Comparison of ENCODE assay signal across 1 cellular context in the genomic region with DNA sequence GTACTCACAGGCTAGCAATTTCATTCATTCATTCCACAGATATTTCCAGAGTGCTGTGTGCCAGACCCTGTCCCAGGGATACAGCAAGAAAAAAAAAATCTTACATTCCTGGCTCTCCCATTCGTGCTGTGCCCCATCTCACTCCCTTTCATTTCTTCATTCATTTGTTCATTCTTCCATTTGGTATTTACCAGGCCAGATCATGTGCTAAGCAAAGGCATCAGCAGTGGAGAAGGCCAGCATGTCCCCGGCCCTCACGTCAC.
TF ChIP-seq lines count a peak whose summit lies in the region.

No MANE protein-coding gene starts in this region.

TF ChIP-seq in IMR-90, 13 proteins besides CTCF, POLR2A, EP300 and RAD21:
- TF ChIP-seq CHD1 (IDR thresholded peaks at IDR 0.05; ENCODE audit: low read depth, low read length): no peak
- TF ChIP-seq BHLHE40 (IDR thresholded peaks at IDR 0.05; ENCODE audit: low read depth, low read length): no peak
- TF ChIP-seq MAFK (IDR thresholded peaks at IDR 0.05; ENCODE audit: low read depth, low read length): no peak
- no peak for TF ChIP-seq MAZ (IDR thresholded peaks at IDR 0.05; ENCODE audit: borderline replicate concordance, low read depth, low read length)
- no peak for TF ChIP-seq NFE2L2 (IDR thresholded peaks at IDR 0.05; ENCODE audit: low read depth, low read length)
- no peak for TF ChIP-seq RCOR1 (IDR thresholded peaks at IDR 0.05; ENCODE audit: insufficient replicate concordance, low read length)
- no peak for TF ChIP-seq CEBPB (IDR thresholded peaks at IDR 0.05; ENCODE audit: low read depth, low read length)
- no peak for TF ChIP-seq FOS (IDR thresholded peaks at IDR 0.05; ENCODE audit: low read depth, low read length)
- TF ChIP-seq, protein P1, sequence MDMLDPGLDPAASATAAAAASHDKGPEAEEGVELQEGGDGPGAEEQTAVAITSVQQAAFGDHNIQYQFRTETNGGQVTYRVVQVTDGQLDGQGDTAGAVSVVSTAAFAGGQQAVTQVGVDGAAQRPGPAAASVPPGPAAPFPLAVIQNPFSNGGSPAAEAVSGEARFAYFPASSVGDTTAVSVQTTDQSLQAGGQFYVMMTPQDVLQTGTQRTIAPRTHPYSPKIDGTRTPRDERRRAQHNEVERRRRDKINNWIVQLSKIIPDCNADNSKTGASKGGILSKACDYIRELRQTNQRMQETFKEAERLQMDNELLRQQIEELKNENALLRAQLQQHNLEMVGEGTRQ (IDR thresholded peaks at IDR 0.05; ENCODE audit: low read depth, low read length): no peak
- TF ChIP-seq RFX5 (IDR thresholded peaks at IDR 0.05; ENCODE audit: low read depth, low read length): no peak
- TF ChIP-seq, protein P2, sequence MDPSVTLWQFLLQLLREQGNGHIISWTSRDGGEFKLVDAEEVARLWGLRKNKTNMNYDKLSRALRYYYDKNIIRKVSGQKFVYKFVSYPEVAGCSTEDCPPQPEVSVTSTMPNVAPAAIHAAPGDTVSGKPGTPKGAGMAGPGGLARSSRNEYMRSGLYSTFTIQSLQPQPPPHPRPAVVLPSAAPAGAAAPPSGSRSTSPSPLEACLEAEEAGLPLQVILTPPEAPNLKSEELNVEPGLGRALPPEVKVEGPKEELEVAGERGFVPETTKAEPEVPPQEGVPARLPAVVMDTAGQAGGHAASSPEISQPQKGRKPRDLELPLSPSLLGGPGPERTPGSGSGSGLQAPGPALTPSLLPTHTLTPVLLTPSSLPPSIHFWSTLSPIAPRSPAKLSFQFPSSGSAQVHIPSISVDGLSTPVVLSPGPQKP (IDR thresholded peaks at IDR 0.05; ENCODE audit: borderline replicate concordance, low read depth, low read length): no peak
